Comparison of ENCODE assay signal across 25 cellular contexts in genomic region chr9:20594521-20594920, GRCh38. TPM values are rescaled to one million over a fixed set of nuclear protein-coding genes. Genes with fewer than 3 reads are reported as not detected.
DNase-seq lines count a peak whose midpoint lies in the region; ATAC-seq, FAIRE-seq and TF ChIP-seq lines count a peak whose summit lies in the region.
"Had no signal": no experiment of that assay in that cellular context is flagged by ENCODE, and none has a peak within 500 bp of the region (broad histone marks: within the 10 kb centered on the region; RNA-seq: fewer than 3 reads in every experiment).

No MANE protein-coding gene starts in this region.

- H3K4me1 ChIP-seq in astrocyte (ENCODE audit: insufficient read depth, low read length): peaks cover 21% of the 10 kb centered on the region
- H3K4me1 ChIP-seq: BE2C had no signal

- no peaks in the 10 kb centered on the region for H3K9me3 Mint-ChIP-seq in activated naive CD4-positive, alpha-beta T cell treated with anti-CD3 and anti-CD28 coated beads, Interleukin-2, amount 50 U/mL, for 24 hours
- no peaks in the 10 kb centered on the region for H3K9me3 Mint-ChIP-seq in astrocyte (ENCODE audit: unreplicated experiment)

- no peak overlapping the region for H3K27ac ChIP-seq in astrocyte (ENCODE audit: low read depth, low read length)
- H3K27ac ChIP-seq: 22Rv1, HL-60 had no signal

- no peaks in the 10 kb centered on the region for H3K27me3 Mint-ChIP-seq in activated naive CD4-positive, alpha-beta T cell treated with anti-CD3 and anti-CD28 coated beads, Interleukin-2, amount 50 U/mL, for 24 hours
- H3K27me3 Mint-ChIP-seq in astrocyte (ENCODE audit: low read depth, unreplicated experiment): no peaks in the 10 kb centered on the region

- no peaks in the 10 kb centered on the region for H3K79me2 ChIP-seq in astrocyte (ENCODE audit: insufficient read depth, low read length)

- no peak for TF ChIP-seq CTCF in astrocyte (IDR thresholded peaks at IDR 0.05; ENCODE audit: insufficient read depth, low read depth, low read length)

- H3K4me3 Mint-ChIP-seq in activated naive CD4-positive, alpha-beta T cell treated with anti-CD3 and anti-CD28 coated beads, Interleukin-2, amount 50 U/mL, for 24 hours: no peak overlapping the region
- no peak overlapping the region for H3K4me3 Mint-ChIP-seq in astrocyte (ENCODE audit: unreplicated experiment)

- no peaks in the 10 kb centered on the region for H3K9me3 ChIP-seq in astrocyte (ENCODE audit: insufficient read depth, low read depth, low read length)
- H3K9me3 ChIP-seq: BE2C, SJSA1 had no signal

- peaks cover 25% of the 10 kb centered on the region for H3K36me3 Mint-ChIP-seq in activated naive CD4-positive, alpha-beta T cell treated with anti-CD3 and anti-CD28 coated beads, Interleukin-2, amount 50 U/mL, for 24 hours
- no peaks in the 10 kb centered on the region for H3K36me3 Mint-ChIP-seq in astrocyte (ENCODE audit: low read depth, unreplicated experiment)

- H3K4me2 ChIP-seq in astrocyte (ENCODE audit: low read length): no peak overlapping the region

- no peak for FAIRE-seq in astrocyte (lab: Jason Lieb, UNC)

- peaks cover 75% of the 10 kb centered on the region for H3K4me1 Mint-ChIP-seq in activated naive CD4-positive, alpha-beta T cell treated with anti-CD3 and anti-CD28 coated beads, Interleukin-2, amount 50 U/mL, for 24 hours
- peaks cover 41% of the 10 kb centered on the region for H3K4me1 Mint-ChIP-seq in astrocyte (ENCODE audit: low read depth, unreplicated experiment)

- peak overlapping the region; percentile 35 for H3K27ac Mint-ChIP-seq in activated naive CD4-positive, alpha-beta T cell treated with anti-CD3 and anti-CD28 coated beads, Interleukin-2, amount 50 U/mL, for 24 hours
- no peak overlapping the region for H3K27ac Mint-ChIP-seq in astrocyte (ENCODE audit: unreplicated experiment)

- no peak for ATAC-seq in GM18858 (IDR thresholded peaks at IDR 0.05; ENCODE audit: unreplicated experiment)
- ATAC-seq in GM18502 (IDR thresholded peaks at IDR 0.05; ENCODE audit: poor library complexity, unreplicated experiment): no peak
- ATAC-seq: PC-3, Right ventricle myocardium inferior had no signal

- no peaks in the 10 kb centered on the region for H3K36me3 ChIP-seq in astrocyte (ENCODE audit: insufficient read depth, low read length)
- H3K36me3 ChIP-seq: BE2C, SJSA1 had no signal

- DNase-seq in activated naive CD4-positive, alpha-beta T cell (lab: John Stamatoyannopoulos, UW): no peak
- DNase-seq in HT1080 (ENCODE audit: low read depth) (peak; percentile 36), astrocyte (ENCODE audit: low read depth) (peak; percentile 12), NCI-H146 (lab: John Stamatoyannopoulos, UW) (no peak)
- DNase-seq: ACHN; BE2C; DMS153; GOT3; HCEC 1CT; Karpas-422; NCI-H1105 treated with DMSO at 0.1 percent for 48 hours; NCI-H1694; NCI-H2029 treated with DMSO at 0.1 percent for 48 hours; NCI-H446 treated with DMSO at 0.1 percent for 48 hours; NCI-H526; NCI-H82; NK-92 treated with Interleukin-12 subunit alpha and Interleukin-12 subunit beta, amount 100 ng/mL, for 24 hours; PC-3 had no signal

- no peak overlapping the region for H3K4me3 ChIP-seq in astrocyte (ENCODE audit: insufficient read depth, low read depth, low read length)
- H3K4me3 ChIP-seq: SJSA1 had no signal

- no peak overlapping the region for H3K9ac ChIP-seq in astrocyte (ENCODE audit: low read length)

- H3K27me3 ChIP-seq in astrocyte (ENCODE audit: insufficient read depth, low read length): no peaks in the 10 kb centered on the region
- H3K27me3 ChIP-seq: BE2C, SJSA1 had no signal

- no peak overlapping the region for H2AFZ ChIP-seq in astrocyte (ENCODE audit: low read depth, low read length)

- H4K20me1 ChIP-seq in astrocyte (ENCODE audit: insufficient read depth, low read length): no peaks in the 10 kb centered on the region

RNA-seq across cellular contexts. Expression of gene MLLT3, which starts 27.8 kb away (rescaled TPM):
- 20.0 and 23.1 TPM in 2 replicates for total RNA-seq in HT1080 (2014; rRNA removed; shearing (Covaris generic))
- polyA plus RNA-seq in HT1080 (2015; cell fraction: cytosol; rRNA removed): 15.7 and 15.9 TPM in 2 replicates
- polyA plus RNA-seq in HT1080 (2015; cell fraction: nucleus; rRNA removed): 8.8 and 9.3 TPM in 2 replicates
- 35.1 and 41.6 TPM in 2 replicates for total RNA-seq in astrocyte

Comparison
In these comparisons a context has a peak if more than half of its experiments do, and no peak if none do; other contexts are left out.
1. DNase-seq: peak in HT1080 (single experiment) and astrocyte (single experiment); none in activated naive CD4-positive, alpha-beta T cell (0 of 4) and NCI-H146 (single experiment).